8 cellular contexts compared by ENCODE assay signal in the genomic region with DNA sequence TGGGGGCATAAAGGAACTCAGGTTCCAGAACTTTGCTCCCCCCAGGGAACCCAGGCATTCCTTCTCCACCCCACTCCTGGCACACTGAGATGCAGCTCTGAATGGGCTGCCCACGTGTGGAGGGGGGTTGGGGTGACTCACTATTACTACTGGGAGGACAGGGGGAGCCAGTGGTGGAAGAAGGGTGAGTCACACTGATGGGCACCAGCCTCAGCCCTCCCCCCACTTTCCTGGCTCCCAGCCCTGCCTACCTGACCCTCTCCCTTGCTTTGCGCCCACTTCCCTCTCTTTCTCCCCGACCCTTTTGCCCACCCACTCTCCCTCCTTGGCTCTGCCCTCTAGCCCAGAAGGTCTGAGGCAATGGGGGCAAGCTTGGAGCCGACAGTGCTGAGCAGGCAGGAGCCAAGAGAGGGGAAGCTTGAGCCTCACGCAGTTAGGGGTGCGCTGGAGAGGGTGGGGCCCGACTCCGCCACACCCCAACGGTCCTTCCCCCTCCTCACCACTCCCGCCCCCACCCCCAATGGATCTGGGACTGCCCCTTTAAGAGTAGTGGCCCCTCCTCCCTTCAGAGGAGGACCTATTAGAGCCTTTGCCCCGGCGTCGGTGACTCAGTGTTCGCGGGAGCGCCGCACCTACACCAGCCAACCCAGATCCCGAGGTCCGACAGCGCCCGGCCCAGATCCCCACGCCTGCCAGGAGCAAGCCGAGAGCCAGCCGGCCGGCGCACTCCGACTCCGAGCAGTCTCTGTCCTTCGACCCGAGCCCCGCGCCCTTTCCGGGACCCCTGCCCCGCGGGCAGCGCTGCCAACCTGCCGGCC. TPM values are rescaled to one million over a fixed set of nuclear protein-coding genes. Genes with fewer than 3 reads are reported as not detected.
DNase-seq lines count a peak whose midpoint lies in the region; ATAC-seq lines count a peak whose summit lies in the region.

Gene LMNA, plus strand, starts transcription at position 611 of the 818 bp plus-strand sequence. CDS start 208 bp downstream, outside the sequence.

- H3K27ac ChIP-seq in BLaER1 (no peak within 1 kb of the TSS), mesodermal cell (ENCODE audit: low read depth, low read length, severe bottlenecking) (peak within 1 kb of the TSS; percentile 92)

- in situ Hi-C loops in endometrial microvascular endothelial cells (cut with HindIII; ENCODE audit: inconsistent ontology term, low pct_unique_long_range_greater_than_20kb, low sequenced_read_pairs), result no loop called here

- no peak within 1 kb of the TSS for H3K9ac ChIP-seq in BLaER1
- H3K9ac ChIP-seq in NT2/D1 (ENCODE audit: insufficient read length, low read depth), result peak within 1 kb of the TSS; percentile 100

- ATAC-seq in GM19372 (IDR thresholded peaks at IDR 0.05; ENCODE audit: low read depth, unreplicated experiment), result peak; percentile 78

- WGBS in mesodermal cell (ENCODE audit: insufficient coverage in 2 of 2), 2 experiments, result 1 to 4% methylated on average over 18 to 23 of the region's 37 CpGs

- H3K4me1 ChIP-seq in BLaER1 (peaks cover 13% of the 10 kb centered on the region), NT2/D1 (ENCODE audit: insufficient read depth, insufficient read length) (peaks cover 25% of the 10 kb centered on the region), mesodermal cell (ENCODE audit: control insufficient read depth, insufficient read depth, low read length, poor library complexity, severe bottlenecking) (peaks cover 38% of the 10 kb centered on the region)

- peak within 1 kb of the TSS; percentile 7; the same call in 1 of the 2 replicates for H3K4me2 ChIP-seq in BLaER1

- H3K36me3 ChIP-seq in BLaER1 (no peaks in the 10 kb centered on the region), NT2/D1 (ENCODE audit: insufficient read depth, insufficient read length, low read length) (peaks cover 35% of the 10 kb centered on the region), mesodermal cell (ENCODE audit: control insufficient read depth, insufficient read depth, low read length) (peaks cover 28% of the 10 kb centered on the region)

- H3K9me3 ChIP-seq in BLaER1 (no peaks in the 10 kb centered on the region), NT2/D1 (ENCODE audit: insufficient read depth, low read length) (no peaks in the 10 kb centered on the region), mesodermal cell (ENCODE audit: control insufficient read depth, low read length) (no peaks in the 10 kb centered on the region)

- H3K27me3 ChIP-seq in BLaER1 (peaks cover 60% of the 10 kb centered on the region), NT2/D1 (ENCODE audit: insufficient read depth, insufficient read length) (no peaks in the 10 kb centered on the region)

- peaks cover 39% of the 10 kb centered on the region for H4K20me1 ChIP-seq in BLaER1

- DNase-seq in HPDE6-E6E7 (ENCODE audit: extremely low spot score) (peak; percentile 98), NT2/D1 (ENCODE audit: low read depth, low spot score) (peak; percentile 87)
- peak; percentile 59 for DNase-seq in activated CD8-positive, alpha-beta memory T cell treated with anti-CD3 and anti-CD28 coated beads, Interleukin-2, amount 50 U/mL, for 24 hours (ENCODE audit: extremely low read depth)
- peak; percentile 72 to 73 for DNase-seq in stimulated activated CD8-positive, alpha-beta memory T cell treated with anti-CD3 and anti-CD28 coated beads, Interleukin-2, amount 100 ng/mL, for 48 hours (ENCODE audit: low read depth in 2 of 2)

- H3K4me3 ChIP-seq in BLaER1 (no peak within 1 kb of the TSS), NT2/D1 (ENCODE audit: insufficient read length, low read depth) (peak within 1 kb of the TSS; percentile 96), mesodermal cell (ENCODE audit: extremely low read depth, insufficient read depth, low read length, poor library complexity, severe bottlenecking) (peak within 1 kb of the TSS; percentile 99)

RNA-seq across cellular contexts. Expression of gene LMNA, which starts in this region (rescaled TPM):
- total RNA-seq in endometrial microvascular endothelial cells (ENCODE audit: inconsistent ontology term), result 860 TPM
- polyA plus RNA-seq in mesodermal cell (2013, experiment 1 of 2), result 193 TPM
- polyA plus RNA-seq in mesodermal cell (2013, experiment 2 of 2), result 171 TPM
